Comparison of ENCODE assay signal across 8 cellular contexts in genomic region chr12:89016970-89017778, GRCh38.
DNase-seq lines count a peak whose midpoint lies in the region; ATAC-seq and TF ChIP-seq lines count a peak whose summit lies in the region.

No MANE protein-coding gene starts in this region.

- peaks cover 21% of the 10 kb centered on the region for H3K27me3 Mint-ChIP-seq in activated naive CD8-positive, alpha-beta T cell treated with anti-CD3 and anti-CD28 coated beads, Interleukin-2, amount 10 ng/mL, durations not matched to agents 7 days and 5 days
- H3K27me3 Mint-ChIP-seq in activated naive CD8-positive, alpha-beta T cell treated with anti-CD3 and anti-CD28 coated beads for 36 hours: peaks cover 6% of the 10 kb centered on the region
- peaks cover 2% of the 10 kb centered on the region for H3K27me3 Mint-ChIP-seq in neural crest cell (ENCODE audit: low read depth)

- peak overlapping the region; percentile 45 for H3K4me3 ChIP-seq in WI38 (ENCODE audit: low read depth, low read length)

- H3K4me3 Mint-ChIP-seq in activated naive CD8-positive, alpha-beta T cell treated with anti-CD3 and anti-CD28 coated beads, Interleukin-2, amount 10 ng/mL, durations not matched to agents 7 days and 5 days: peak overlapping the region; percentile 69
- H3K4me3 Mint-ChIP-seq in activated naive CD8-positive, alpha-beta T cell treated with anti-CD3 and anti-CD28 coated beads for 36 hours: no peak overlapping the region
- peak overlapping the region; percentile 54 for H3K4me3 Mint-ChIP-seq in neural crest cell

- POLR2A ChIA-PET in activated naive CD8-positive, alpha-beta T cell treated with anti-CD3 and anti-CD28 coated beads, Interleukin-2, amount 10 ng/mL, durations not matched to agents 7 days and 5 days (lab: Charles Lee): interaction anchor here (1.0 to 1.5 kb wide), 3 partner anchors 335 to 509 kb away, joined by 3 to 7 read pairs (median 3); partner anchors contain the start of genes DUSP6 and POC1B

- TF ChIP-seq CTCF in WI38 (IDR thresholded peaks at IDR 0.05; ENCODE audit: low read depth, low read length): peak; percentile 52; the same call in 1 of the 2 replicates
- peak; percentile 90 for TF ChIP-seq CTCF in neural crest cell (conservative IDR thresholded peaks at IDR 0.05)

- H3K36me3 Mint-ChIP-seq in activated naive CD8-positive, alpha-beta T cell treated with anti-CD3 and anti-CD28 coated beads, Interleukin-2, amount 10 ng/mL, durations not matched to agents 7 days and 5 days: peaks cover 6% of the 10 kb centered on the region
- H3K36me3 Mint-ChIP-seq in activated naive CD8-positive, alpha-beta T cell treated with anti-CD3 and anti-CD28 coated beads for 36 hours: no peaks in the 10 kb centered on the region
- no peaks in the 10 kb centered on the region for H3K36me3 Mint-ChIP-seq in neural crest cell (ENCODE audit: low read depth)

- H3K9me3 Mint-ChIP-seq in activated naive CD8-positive, alpha-beta T cell treated with anti-CD3 and anti-CD28 coated beads, Interleukin-2, amount 10 ng/mL, durations not matched to agents 7 days and 5 days: no peaks in the 10 kb centered on the region
- no peaks in the 10 kb centered on the region for H3K9me3 Mint-ChIP-seq in activated naive CD8-positive, alpha-beta T cell treated with anti-CD3 and anti-CD28 coated beads for 36 hours
- H3K9me3 Mint-ChIP-seq in neural crest cell: no peaks in the 10 kb centered on the region

- peak overlapping the region; percentile 60 for H3K27ac Mint-ChIP-seq in activated naive CD8-positive, alpha-beta T cell treated with anti-CD3 and anti-CD28 coated beads, Interleukin-2, amount 10 ng/mL, durations not matched to agents 7 days and 5 days
- H3K27ac Mint-ChIP-seq in activated naive CD8-positive, alpha-beta T cell treated with anti-CD3 and anti-CD28 coated beads for 36 hours: no peak overlapping the region
- no peak overlapping the region for H3K27ac Mint-ChIP-seq in neural crest cell (ENCODE audit: unreplicated experiment)

- no peak for DNase-seq in activated naive CD8-positive, alpha-beta T cell treated with anti-CD3 and anti-CD28 coated beads, Interleukin-2, amount 10 ng/mL, durations not matched to agents 7 days and 5 days
- no peak for DNase-seq in activated naive CD8-positive, alpha-beta T cell treated with anti-CD3 and anti-CD28 coated beads for 36 hours
- DNase-seq in NCI-H2227 treated with DMSO at 0.1 percent for 48 hours (lab: John Stamatoyannopoulos, UW) (peak; percentile 95), fibroblast of the conjunctiva (ENCODE audit: low read depth) (peak; percentile 59), neural crest cell (ENCODE audit: low read depth, low spot score) (peak; percentile 53)

- ATAC-seq in activated naive CD8-positive, alpha-beta T cell treated with anti-CD3 and anti-CD28 coated beads, Interleukin-2, amount 10 ng/mL, durations not matched to agents 7 days and 5 days (ENCODE audit: low read depth): peak; percentile 43
- peak; percentile 50 for ATAC-seq in HG02943 (IDR thresholded peaks at IDR 0.05; ENCODE audit: low read depth, unreplicated experiment)
- no peak for ATAC-seq in HG02759 (IDR thresholded peaks at IDR 0.05; ENCODE audit: unreplicated experiment)

- H3K4me1 Mint-ChIP-seq in activated naive CD8-positive, alpha-beta T cell treated with anti-CD3 and anti-CD28 coated beads, Interleukin-2, amount 10 ng/mL, durations not matched to agents 7 days and 5 days: peaks cover 23% of the 10 kb centered on the region
- peaks cover 17% of the 10 kb centered on the region for H3K4me1 Mint-ChIP-seq in activated naive CD8-positive, alpha-beta T cell treated with anti-CD3 and anti-CD28 coated beads for 36 hours
- peaks cover 9% of the 10 kb centered on the region for H3K4me1 Mint-ChIP-seq in neural crest cell

Comparison
In these comparisons a context has a peak if more than half of its experiments do, and no peak if none do; other contexts are left out.
1. DNase-seq: peak in NCI-H2227 treated with DMSO at 0.1 percent for 48 hours (single experiment), fibroblast of the conjunctiva (single experiment) and neural crest cell (single experiment); none in activated naive CD8-positive, alpha-beta T cell treated with anti-CD3 and anti-CD28 coated beads, Interleukin-2, amount 10 ng/mL, durations not matched to agents 7 days and 5 days (single experiment) and activated naive CD8-positive, alpha-beta T cell treated with anti-CD3 and anti-CD28 coated beads for 36 hours (single experiment).